28 cellular contexts compared by ENCODE assay signal in the genomic region with DNA sequence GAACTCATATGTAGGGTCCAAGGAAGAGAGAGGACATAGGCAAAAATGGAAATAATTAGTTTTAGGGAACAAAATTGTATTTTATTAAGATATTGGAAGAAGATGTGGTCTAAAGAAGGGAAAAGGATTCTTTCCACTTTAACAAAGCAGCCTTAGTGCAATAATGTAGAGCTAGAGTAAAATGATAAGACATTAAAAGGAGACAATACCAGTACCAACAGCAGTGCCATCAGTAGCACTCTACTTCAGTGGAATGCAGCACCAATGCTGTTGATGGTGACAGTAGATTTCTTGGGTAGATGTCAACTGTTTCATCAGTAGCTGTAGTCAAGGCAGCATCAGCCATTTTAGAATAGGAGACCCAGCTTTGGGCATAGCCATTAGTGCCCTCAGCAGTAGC.
"Had no signal": no experiment of that assay in that cellular context is flagged by ENCODE, and none has a peak within 500 bp of the region (broad histone marks: within the 10 kb centered on the region; RNA-seq: fewer than 3 reads in every experiment).

No MANE protein-coding gene starts in this region.

- ATAC-seq: effector memory CD8-positive, alpha-beta T cell; esophagus mucosa; foreskin keratinocyte; gastrocnemius medialis; gastroesophageal sphincter; heart left ventricle; heart right ventricle had no signal

- H3K27ac ChIP-seq: colonic mucosa, coronary artery, dorsolateral prefrontal cortex, epithelial cell of prostate, esophagus muscularis mucosa, esophagus squamous epithelium, foreskin keratinocyte, gastrocnemius medialis, gastroesophageal sphincter, heart left ventricle, heart right ventricle had no signal

- DNase-seq: colonic mucosa; cortex of kidney; dermis blood vessel endothelial cell; dorsolateral prefrontal cortex; effector CD4-positive, alpha-beta T cell; effector CD8-positive, alpha-beta T cell; effector memory CD4-positive, alpha-beta T cell; effector memory CD8-positive, alpha-beta T cell; endodermal cell; erythroblast; esophagus squamous epithelium; foreskin fibroblast; foreskin keratinocyte; foreskin melanocyte; gastrocnemius medialis; glutamatergic neuron; head of caudate nucleus; heart left ventricle; heart right ventricle had no signal

- H3K27me3 ChIP-seq: colonic mucosa, dorsolateral prefrontal cortex, esophagus muscularis mucosa, esophagus squamous epithelium, foreskin keratinocyte, gastrocnemius medialis, gastroesophageal sphincter, heart left ventricle, heart right ventricle had no signal

- H3K36me3 ChIP-seq: colonic mucosa, esophagus muscularis mucosa, gastrocnemius medialis, gastroesophageal sphincter, heart left ventricle, heart right ventricle had no signal

- H3K4me3 ChIP-seq: colonic mucosa, coronary artery, dorsolateral prefrontal cortex, esophagus muscularis mucosa, esophagus squamous epithelium, gastrocnemius medialis, gastroesophageal sphincter, heart left ventricle, heart right ventricle had no signal

- FAIRE-seq: colon, endometrium, endothelial cell of umbilical vein, frontal cortex had no signal

- H3K4me1 ChIP-seq: colonic mucosa, esophagus muscularis mucosa, esophagus squamous epithelium, gastrocnemius medialis, gastroesophageal sphincter, heart left ventricle, heart right ventricle had no signal

- H3K9me3 ChIP-seq: colonic mucosa, gastrocnemius medialis had no signal
